Comparison of ENCODE assay signal across 9 cellular contexts in the genomic region with DNA sequence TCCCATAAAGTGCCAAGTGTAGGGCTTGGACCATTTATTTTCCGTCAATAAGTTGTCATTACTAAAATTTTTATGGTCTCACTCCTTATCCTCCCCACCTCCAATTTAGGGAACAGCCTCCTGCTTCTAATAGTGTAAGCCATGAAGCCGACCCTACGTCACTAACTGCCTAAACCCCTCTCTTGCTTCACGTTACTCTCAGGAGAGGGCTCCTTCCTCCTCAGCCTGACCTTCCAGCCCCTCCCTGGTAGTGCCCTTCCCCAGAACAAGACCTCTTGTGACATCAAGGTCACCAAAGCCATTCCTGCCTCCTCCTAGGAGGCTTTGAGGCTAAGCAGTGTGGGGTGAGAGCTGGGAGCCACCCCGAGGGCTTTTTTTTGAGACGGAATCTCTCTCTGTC. TPM values are rescaled to one million over a fixed set of nuclear protein-coding genes. Genes with fewer than 3 reads are reported as not detected.
A peak's percentile ranks its signal among the peaks of the same experiment; 100 is the strongest.
DNase-seq lines count a peak whose midpoint lies in the region; ATAC-seq and TF ChIP-seq lines count a peak whose summit lies in the region.
"Had no signal": no experiment of that assay in that cellular context is flagged by ENCODE, and none has a peak within 500 bp of the region (broad histone marks: within the 10 kb centered on the region; RNA-seq: fewer than 3 reads in every experiment).

No MANE protein-coding gene starts in this region.

- ATAC-seq in GM18517 (IDR thresholded peaks at IDR 0.05; ENCODE audit: unreplicated experiment) = no peak

- H3K27ac ChIP-seq in breast epithelium (peak overlapping the region; percentile 92 to 99), osteoblast (ENCODE audit: low read depth, low read length) (no peak overlapping the region)
- H3K27ac ChIP-seq: PC-9 had no signal

- intact Hi-C loops in breast epithelium (cut with DNase I; ENCODE audit: low total_unique reads) = loop anchor here (10.0 kb wide), 2 partner anchors 49 to 91 kb away; a partner anchor contains a TSS

- peaks cover 29% of the 10 kb centered on the region for H3K79me2 ChIP-seq in osteoblast (ENCODE audit: insufficient read depth, low read length)

- peaks cover 5% of the 10 kb centered on the region for H3K36me3 ChIP-seq in breast epithelium
- H3K36me3 ChIP-seq in osteoblast (ENCODE audit: insufficient read depth, low read length) = peaks cover 16% of the 10 kb centered on the region

- H3K9me3 ChIP-seq in breast epithelium (no peaks in the 10 kb centered on the region), osteoblast (ENCODE audit: low read depth, low read length) (no peaks in the 10 kb centered on the region)

- H2AFZ ChIP-seq in osteoblast (ENCODE audit: low read length) = no peak overlapping the region
- H2AFZ ChIP-seq: PC-9 had no signal

- CTCF ChIA-PET in GM10248 (lab: Yijun Ruan, JAX) = interaction anchor here (1.2 to 10.6 kb wide), 12 partner anchors 8 to 265 kb away, joined by 3 to 62 read pairs (median 8); a partner anchor contains a TSS

- H3K27me3 ChIP-seq in breast epithelium (no peaks in the 10 kb centered on the region), osteoblast (ENCODE audit: insufficient read depth, low read length) (no peaks in the 10 kb centered on the region)

- H4K20me1 ChIP-seq in osteoblast (ENCODE audit: insufficient read depth, low read length) = peaks cover 27% of the 10 kb centered on the region

- H3K4me3 ChIP-seq in breast epithelium (no peak overlapping the region), osteoblast (ENCODE audit: insufficient read depth, low read length) (no peak overlapping the region)
- H3K4me3 ChIP-seq: PC-9 had no signal

- no peak for TF ChIP-seq CTCF in breast epithelium (IDR thresholded peaks at IDR 0.05)
- no peak for TF ChIP-seq CTCF in osteoblast (IDR thresholded peaks at IDR 0.05; ENCODE audit: extremely low read depth, low read depth, low read length)
- no peak for TF ChIP-seq CTCF in GM10248 (IDR thresholded peaks at IDR 0.05; ENCODE audit: control extremely low read depth, extremely low read depth, low read depth, missing control alignments)

- no peak for TF ChIP-seq POLR2A in breast epithelium (IDR thresholded peaks at IDR 0.05)

- peaks cover 2 to 9% of the 10 kb centered on the region in 2 donors for H3K4me1 ChIP-seq in breast epithelium
- peaks cover 9% of the 10 kb centered on the region for H3K4me1 ChIP-seq in osteoblast (ENCODE audit: insufficient read depth, low read length)

- H3K4me2 ChIP-seq in osteoblast (ENCODE audit: insufficient read depth, low read length) = no peak overlapping the region
- H3K4me2 ChIP-seq: PC-9 had no signal

- POLR2A ChIA-PET in GM10248 (lab: Yijun Ruan, JAX) = no interaction called here

- DNase-seq in GDM1 (lab: John Stamatoyannopoulos, UW) (peak; percentile 61), NOMO-1 treated with dmso at 0.1 percent for 144 hours (lab: John Stamatoyannopoulos, UW; ENCODE audit: unreplicated experiment) (peak; percentile 86), breast epithelium (ENCODE audit: low spot score in 2 of 2) (no peak), osteoblast (ENCODE audit: insufficient read length, low spot score, missing footprints) (peak; percentile 52), NCI-H2081 (lab: John Stamatoyannopoulos, UW) (no peak), NCI-H524 (lab: John Stamatoyannopoulos, UW) (no peak), GM10248 (ENCODE audit: extremely low spot score) (no peak)
- DNase-seq: PC-9 had no signal

RNA-seq across cellular contexts. Expression of a gene that starts 2.2 kb away (rescaled TPM):
- total RNA-seq in breast epithelium (10 to 100 TPM; 60.0 to 70.4 (median 63.9) TPM), osteoblast (54.8 and 56.1 TPM in 2 replicates)

RNA-seq across cellular contexts. Expression of a gene that starts 5.2 kb away (rescaled TPM):
- total RNA-seq in breast epithelium = 10 to 100 TPM in 1 of 3 donors, 1 to 10 TPM in 2; 6.0 to 15.4 (median 6.9) TPM
- 0.29 and 0.36 TPM in 2 replicates for total RNA-seq in osteoblast

RNA-seq across cellular contexts. Expression of a gene that starts 19.0 kb away (rescaled TPM):
- total RNA-seq in breast epithelium = 100 to 1,000 TPM in 1 of 3 donors, 10 to 100 TPM in 2; 56.3 to 108 (median 78.6) TPM
- 87.5 and 98.1 TPM in 2 replicates for total RNA-seq in osteoblast

RNA-seq across cellular contexts. Expression of a gene that starts 48.5 kb away (rescaled TPM):
- total RNA-seq in breast epithelium (10 to 100 TPM in 1 of 3 donors, 1 to 10 TPM in 2; 9.5 to 16.7 (median 9.6) TPM), osteoblast (3.8 and 4.7 TPM in 2 replicates)

Comparison
In these comparisons a context has a peak if more than half of its experiments do, and no peak if none do; other contexts are left out.
1. DNase-seq: peak in GDM1 (single experiment), NOMO-1 treated with dmso at 0.1 percent for 144 hours (single experiment) and osteoblast (single experiment); none in breast epithelium (0 of 2), NCI-H2081 (0 of 2), NCI-H524 (0 of 2) and GM10248 (single experiment).